In genomic region chr14:74062809-74063150, GRCh38 we compare ENCODE assay signal across 26 cellular contexts. TPM values are rescaled to one million over a fixed set of nuclear protein-coding genes. Genes with fewer than 3 reads are reported as not detected.
DNase-seq lines count a peak whose midpoint lies in the region; ATAC-seq and TF ChIP-seq lines count a peak whose summit lies in the region.
"Had no signal": no experiment of that assay in that cellular context is flagged by ENCODE, and none has a peak within 500 bp of the region (broad histone marks: within the 10 kb centered on the region; RNA-seq: fewer than 3 reads in every experiment).

No MANE protein-coding gene starts in this region.

- H3K36me3 ChIP-seq in smooth muscle cell (ENCODE audit: low read depth) (no peaks in the 10 kb centered on the region), ascending aorta (peaks cover 68 to 95% of the 10 kb centered on the region in 2 donors)

- H3K79me2 ChIP-seq in smooth muscle cell (ENCODE audit: low read depth), result no peaks in the 10 kb centered on the region

- no peaks in the 10 kb centered on the region for H3F3A ChIP-seq in smooth muscle cell (ENCODE audit: low read depth)

- H3K4me3 ChIP-seq in epithelial cell of esophagus (ENCODE audit: low read length), result no peak overlapping the region
- no peak overlapping the region for H3K4me3 ChIP-seq in smooth muscle cell
- H3K4me3 ChIP-seq in ascending aorta, result no peak overlapping the region
- H3K4me3 ChIP-seq: dorsolateral prefrontal cortex, lower lobe of right lung, neural progenitor cell, skin epidermis, thyroid gland had no signal

- TF ChIP-seq CTCF in HFFc6 (IDR thresholded peaks at IDR 0.05) (no peak), epithelial cell of esophagus (IDR thresholded peaks at IDR 0.05; ENCODE audit: insufficient read depth, low read depth, low read length, missing control alignments) (no peak), smooth muscle cell (IDR thresholded peaks at IDR 0.05; ENCODE audit: borderline replicate concordance, insufficient read depth, poor library complexity, severe bottlenecking) (no peak), ascending aorta (IDR thresholded peaks at IDR 0.05) (no peak)

- no peak for ATAC-seq in HG03521 (IDR thresholded peaks at IDR 0.05; ENCODE audit: unreplicated experiment)
- ATAC-seq: activated CD8-positive, alpha-beta T cell treated with anti-CD3 and anti-CD28 coated beads, Interleukin-2, amount 10 ng/mL, durations not matched to agents 7 days and 5 days; CD8-positive, alpha-beta T cell; lower lobe of right lung had no signal

- no peaks in the 10 kb centered on the region for H3K27me3 ChIP-seq in smooth muscle cell (ENCODE audit: low read depth)
- H3K27me3 ChIP-seq in ascending aorta, result no peaks in the 10 kb centered on the region
- H3K27me3 ChIP-seq: dorsolateral prefrontal cortex, neural progenitor cell, thyroid gland had no signal

- H3K9ac ChIP-seq in smooth muscle cell (ENCODE audit: low read depth), result no peak overlapping the region
- H3K9ac ChIP-seq: neural progenitor cell had no signal

- intact Hi-C loops in ascending aorta (cut with DNase I), result no loop called here

- H2AFZ ChIP-seq in smooth muscle cell (ENCODE audit: low read depth), result no peak overlapping the region
- H2AFZ ChIP-seq: neural progenitor cell had no signal

- peaks cover 27% of the 10 kb centered on the region for H3K4me1 Mint-ChIP-seq in HFFc6 (ENCODE audit: low read depth)
- H3K4me1 Mint-ChIP-seq: neural progenitor cell had no signal

- no peaks in the 10 kb centered on the region for H3K4me1 ChIP-seq in smooth muscle cell (ENCODE audit: low read depth)
- no peaks in the 10 kb centered on the region for H3K4me1 ChIP-seq in ascending aorta
- H3K4me1 ChIP-seq: lower lobe of right lung, neural progenitor cell, thyroid gland had no signal

- H3K9me3 ChIP-seq in smooth muscle cell (replicated peaks; ENCODE audit: low read depth) (no peaks in the 10 kb centered on the region), ascending aorta (no peaks in the 10 kb centered on the region)
- H3K9me3 ChIP-seq: lower lobe of right lung, thyroid gland had no signal

- H3K9me3 Mint-ChIP-seq in HFFc6, result no peaks in the 10 kb centered on the region
- H3K9me3 Mint-ChIP-seq: activated naive CD4-positive, alpha-beta T cell treated with anti-CD3 and anti-CD28 coated beads for 36 hours; CD8-positive, alpha-beta T cell; neural progenitor cell had no signal

- H3K27ac ChIP-seq in smooth muscle cell (ENCODE audit: low read depth) (peak overlapping the region; percentile 32), ascending aorta (no peak overlapping the region)
- H3K27ac ChIP-seq: dorsolateral prefrontal cortex, lower lobe of right lung, neural progenitor cell, skin epidermis, thyroid gland had no signal

- no peaks in the 10 kb centered on the region for H3K27me3 Mint-ChIP-seq in HFFc6 (ENCODE audit: insufficient read depth)
- H3K27me3 Mint-ChIP-seq: progenitor cell of endocrine pancreas had no signal

- peak overlapping the region; percentile 85 for H3K27ac Mint-ChIP-seq in HFFc6
- H3K27ac Mint-ChIP-seq: activated CD8-positive, alpha-beta T cell treated with anti-CD3 and anti-CD28 coated beads, Interleukin-2, amount 10 ng/mL, durations not matched to agents 7 days and 5 days; activated naive CD4-positive, alpha-beta T cell treated with anti-CD3 and anti-CD28 coated beads for 36 hours; CD8-positive, alpha-beta T cell; neural progenitor cell; progenitor cell of endocrine pancreas had no signal

- WGBS in smooth muscle cell (ENCODE audit: low lambda C conversion rate), result 91% methylated on average over 2 of the region's 2 CpGs

- H4K20me1 ChIP-seq in smooth muscle cell (ENCODE audit: low read depth), result no peaks in the 10 kb centered on the region

- DNase-seq in HFFc6 (peak; percentile 13), RPMI7951 (ENCODE audit: low read depth) (peak; percentile 12), epithelial cell of esophagus (ENCODE audit: low read depth) (peak; percentile 38), smooth muscle cell (lab: John Stamatoyannopoulos, UW; ENCODE audit: unreplicated experiment) (no peak), NCI-H1436 treated with DMSO at 0.1 percent for 48 hours (lab: John Stamatoyannopoulos, UW) (no peak), ascending aorta (ENCODE audit: low spot score in 2 of 2) (no peak)
- DNase-seq: activated CD8-positive, alpha-beta T cell treated with anti-CD3 and anti-CD28 coated beads, Interleukin-2, amount 10 ng/mL, durations not matched to agents 7 days and 5 days; activated T-cell treated with anti-CD3 and anti-CD28 coated beads, Interleukin-2, amount 50 U/mL, for 1 hour; AML-193; CD8-positive, alpha-beta T cell; central memory CD4-positive, alpha-beta T cell; dorsolateral prefrontal cortex; lower lobe of right lung; MM.1S; NCI-H1694; NCI-H2171; NCI-H526 treated with DMSO at 0.1 percent for 48 hours; stimulated activated CD4-positive, alpha-beta T cell treated with anti-CD3 and anti-CD28 coated beads, Interleukin-2, amount 100 ng/mL, for 24 hours; stimulated activated naive CD4-positive, alpha-beta T cell; T-helper 9 cell; thyroid gland had no signal

- H3K4me2 ChIP-seq in smooth muscle cell, result no peak overlapping the region
- H3K4me2 ChIP-seq: neural progenitor cell had no signal

- peaks cover 10% of the 10 kb centered on the region; the same call in 1 of the 2 replicates for H3K36me3 Mint-ChIP-seq in HFFc6 (ENCODE audit: low read depth)

- no peak overlapping the region; the same call in 1 of the 2 replicates for H3K4me3 Mint-ChIP-seq in HFFc6
- H3K4me3 Mint-ChIP-seq: activated CD8-positive, alpha-beta T cell treated with anti-CD3 and anti-CD28 coated beads, Interleukin-2, amount 10 ng/mL, durations not matched to agents 7 days and 5 days; activated naive CD4-positive, alpha-beta T cell treated with anti-CD3 and anti-CD28 coated beads for 36 hours; CD8-positive, alpha-beta T cell; neural progenitor cell had no signal

RNA-seq across cellular contexts. Expression of gene ALDH6A1, which starts 21.5 kb away (rescaled TPM):
- 10 to 100 TPM; 13.3 to 17.7 (median 14.4) TPM for total RNA-seq in HFFc6 (2021; fragmentation: NEBNext Ultra II Directional; extraction: Animal tissue kit (Norgen Biotek cat#: 25700))
- total RNA-seq in RPMI7951 (2014; rRNA removed; shearing (Covaris generic)), result 8.9 and 13.7 TPM in 2 replicates
- total RNA-seq in smooth muscle cell (16.1 and 22.3 TPM in 2 replicates), ascending aorta (4.9 TPM)
- 18.2 and 18.9 TPM in 2 replicates for polyA plus RNA-seq in smooth muscle cell

RNA-seq across cellular contexts. Expression of gene LIN52, which starts 22.0 kb away (rescaled TPM):
- 10 to 100 TPM in 3 of 6 experiments, 1 to 10 TPM in 3; 9.8 to 12.1 (median 10.1) TPM for total RNA-seq in HFFc6 (2021; fragmentation: NEBNext Ultra II Directional; extraction: Animal tissue kit (Norgen Biotek cat#: 25700))
- total RNA-seq in RPMI7951 (2014; rRNA removed; shearing (Covaris generic)), result 11.2 and 13.5 TPM in 2 replicates
- total RNA-seq in smooth muscle cell (17.4 and 17.8 TPM in 2 replicates), ascending aorta (1.1 TPM)
- polyA plus RNA-seq in smooth muscle cell, result 13.8 and 16.1 TPM in 2 replicates

RNA-seq across cellular contexts. Expression of gene BBOF1, which starts 43.6 kb away (rescaled TPM):
- total RNA-seq in HFFc6 (2021; fragmentation: NEBNext Ultra II Directional; extraction: Animal tissue kit (Norgen Biotek cat#: 25700)), result 1 to 10 TPM; 1.6 to 3.0 (median 2.4) TPM
- 2.4 and 4.0 TPM in 2 replicates for total RNA-seq in RPMI7951 (2014; rRNA removed; shearing (Covaris generic))
- total RNA-seq in smooth muscle cell (6.4 and 20.6 TPM in 2 replicates), ascending aorta (16.2 TPM)
- 3.7 and 6.5 TPM in 2 replicates for polyA plus RNA-seq in smooth muscle cell

RNA-seq across cellular contexts. Expression of gene ENTPD5, which starts 43.7 kb away (rescaled TPM):
- total RNA-seq in HFFc6 (2021; fragmentation: NEBNext Ultra II Directional; extraction: Animal tissue kit (Norgen Biotek cat#: 25700)), result 10 to 100 TPM in 3 of 6 experiments, 1 to 10 TPM in 3; 9.0 to 11.7 (median 9.7) TPM
- 6.4 and 6.5 TPM in 2 replicates for total RNA-seq in RPMI7951 (2014; rRNA removed; shearing (Covaris generic))
- total RNA-seq in smooth muscle cell, result 9.1 and 9.9 TPM in 2 replicates
- 8.1 and 9.8 TPM in 2 replicates for polyA plus RNA-seq in smooth muscle cell
- 2.6 TPM for total RNA-seq in ascending aorta

Comparison
In these comparisons a context has a peak if more than half of its experiments do, and no peak if none do; other contexts are left out.
1. DNase-seq: peak in HFFc6 (single experiment), RPMI7951 (single experiment) and epithelial cell of esophagus (single experiment); none in smooth muscle cell (single experiment), NCI-H1436 treated with DMSO at 0.1 percent for 48 hours (single experiment) and ascending aorta (0 of 2).